9 cellular contexts compared by ENCODE assay signal in genomic region chr9:12723409-12724028, GRCh38. TPM values are rescaled to one million over a fixed set of nuclear protein-coding genes. Genes with fewer than 3 reads are reported as not detected.
DNase-seq lines count a peak whose midpoint lies in the region; ATAC-seq, FAIRE-seq and TF ChIP-seq lines count a peak whose summit lies in the region.
"Had no signal": no experiment of that assay in that cellular context is flagged by ENCODE, and none has a peak within 500 bp of the region (broad histone marks: within the 10 kb centered on the region; RNA-seq: fewer than 3 reads in every experiment).

No MANE protein-coding gene starts in this region.

- peaks cover 13% of the 10 kb centered on the region for H3K4me1 Mint-ChIP-seq in astrocyte (ENCODE audit: low read depth, unreplicated experiment)

- no peak overlapping the region for H3K4me2 ChIP-seq in astrocyte (ENCODE audit: low read length)

- H3K4me3 Mint-ChIP-seq in astrocyte (ENCODE audit: unreplicated experiment), result no peak overlapping the region

- H3K27me3 ChIP-seq in astrocyte (ENCODE audit: insufficient read depth, low read length) (no peaks in the 10 kb centered on the region), lung (ENCODE audit: control insufficient read depth, insufficient read depth) (no peaks in the 10 kb centered on the region)

- H3K27me3 Mint-ChIP-seq in astrocyte (ENCODE audit: low read depth, unreplicated experiment), result no peaks in the 10 kb centered on the region

- H3K9me3 ChIP-seq in astrocyte (ENCODE audit: insufficient read depth, low read depth, low read length) (no peaks in the 10 kb centered on the region), lung (ENCODE audit: control insufficient read depth in 2 of 2, insufficient read depth in 1 of 2, low read length in 1 of 2) (no peaks in the 10 kb centered on the region)

- peak overlapping the region; percentile 53 for H2AFZ ChIP-seq in astrocyte (ENCODE audit: low read depth, low read length)

- no peaks in the 10 kb centered on the region for H3K9me3 Mint-ChIP-seq in astrocyte (ENCODE audit: unreplicated experiment)

- FAIRE-seq in astrocyte (lab: Jason Lieb, UNC), result peak; percentile 20

- H3K4me1 ChIP-seq in astrocyte (ENCODE audit: insufficient read depth, low read length), result peaks cover 8% of the 10 kb centered on the region
- no peaks in the 10 kb centered on the region for H3K4me1 ChIP-seq in lung (ENCODE audit: control insufficient read depth in 2 of 2, insufficient read depth in 2 of 2, low read length in 2 of 2)

- H3K79me2 ChIP-seq in astrocyte (ENCODE audit: insufficient read depth, low read length), result no peaks in the 10 kb centered on the region

- no peaks in the 10 kb centered on the region for H4K20me1 ChIP-seq in astrocyte (ENCODE audit: insufficient read depth, low read length)

- no peak overlapping the region for H3K4me3 ChIP-seq in astrocyte (ENCODE audit: insufficient read depth, low read depth, low read length)
- no peak overlapping the region for H3K4me3 ChIP-seq in lung

- H3K9ac ChIP-seq in astrocyte (ENCODE audit: low read length), result no peak overlapping the region

- TF ChIP-seq CTCF in C4-2B (conservative IDR thresholded peaks at IDR 0.05) (peak; percentile 56), LNCAP (IDR thresholded peaks at IDR 0.05) (peak; percentile 62), astrocyte (IDR thresholded peaks at IDR 0.05; ENCODE audit: insufficient read depth, low read depth, low read length) (peak; percentile 48), lung (IDR thresholded peaks at IDR 0.05; ENCODE audit: control extremely low read depth, extremely low read depth) (peak; percentile 8)

- H3K36me3 ChIP-seq in astrocyte (ENCODE audit: insufficient read depth, low read length) (no peaks in the 10 kb centered on the region), lung (ENCODE audit: control insufficient read depth in 2 of 2, insufficient read depth in 2 of 2, low read length in 2 of 2) (no peaks in the 10 kb centered on the region)

- H3K27ac Mint-ChIP-seq in astrocyte (ENCODE audit: unreplicated experiment), result no peak overlapping the region

- no peak for ATAC-seq in lung (ENCODE audit: insufficient read depth, low FRiP score)
- no peak for ATAC-seq in stimulated activated naive CD8-positive, alpha-beta T cell treated with anti-CD3 and anti-CD28 coated beads, Interleukin-15, Interleukin-2, amounts not matched to agents 100 U/mL and 50 U/mL, for 24 hours
- no peak for ATAC-seq in HG02678 (IDR thresholded peaks at IDR 0.05; ENCODE audit: unreplicated experiment)

- no peak overlapping the region for H3K27ac ChIP-seq in C4-2B
- H3K27ac ChIP-seq in astrocyte (ENCODE audit: low read depth, low read length), result no peak overlapping the region
- no peak overlapping the region for H3K27ac ChIP-seq in lung (ENCODE audit: low read depth in 1 of 2, low read length in 1 of 2)

- 50 to 72% methylated on average over 5 of the region's 5 CpGs for WGBS in lung, 2 donors

- no peaks in the 10 kb centered on the region for H3K36me3 Mint-ChIP-seq in astrocyte (ENCODE audit: low read depth, unreplicated experiment)

- DNase-seq in astrocyte (ENCODE audit: low read depth) (no peak), lung (ENCODE audit: low spot score) (no peak), GDM1 (lab: John Stamatoyannopoulos, UW) (no peak)
- DNase-seq in stimulated activated naive CD8-positive, alpha-beta T cell treated with anti-CD3 and anti-CD28 coated beads, Interleukin-15, Interleukin-2, amounts not matched to agents 100 U/mL and 50 U/mL, for 24 hours, result no peak
- DNase-seq in activated CD4-positive, alpha-beta T cell treated with anti-CD3 and anti-CD28 coated beads for 1 hour, result no peak

RNA-seq across cellular contexts. Expression of gene TYRP1, which starts 30.3 kb away (rescaled TPM):
- total RNA-seq in astrocyte (0.26 and 0.73 TPM in 2 replicates), lung (1 to 10 TPM; 1.4 to 5.1 TPM)
- 1 to 10 TPM in 1 of 2 donors, under 1 TPM in 1; 0.59 to 1.1 TPM for polyA plus RNA-seq in lung
- total RNA-seq: T-helper 1 cell treated with Interleukin-12 subunit alpha and Interleukin-12 subunit beta and Interleukin-4 antibody, amounts not matched to agents 30 ng/mL and 1 ng/mL, for 36 hours had no signal

RNA-seq across cellular contexts. Expression of gene LURAP1L, which starts 51.3 kb away (rescaled TPM):
- total RNA-seq in astrocyte, result 9.0 and 13.3 TPM in 2 replicates
- 100 to 1,000 TPM in 1 of 2 donors, 10 to 100 TPM in 1; 27.0 to 104 TPM for total RNA-seq in lung
- 10 to 100 TPM; 24.9 to 33.2 TPM for polyA plus RNA-seq in lung
- total RNA-seq: T-helper 1 cell treated with Interleukin-12 subunit alpha and Interleukin-12 subunit beta and Interleukin-4 antibody, amounts not matched to agents 30 ng/mL and 1 ng/mL, for 36 hours had no signal

Comparison
In these comparisons a context has a peak if more than half of its experiments do, and no peak if none do; other contexts are left out.
1. CTCF ChIP-seq: peak in every context shown above with its lines; median percentile 62 in LNCAP; 56 in C4-2B; 48 in astrocyte; 8 in lung.